ENCODE assay signal across 1 cellular context in genomic region chr17:42135151-42135550, GRCh38.
TF ChIP-seq lines count a peak whose summit lies in the region.

No MANE protein-coding gene starts in this region.

TF ChIP-seq in WTC11, 78 proteins besides CTCF, POLR2A, EP300 and RAD21:
- TF ChIP-seq ZNF219 (CRISPR knock-in tag; IDR thresholded peaks at IDR 0.05; ENCODE audit: borderline replicate concordance): no peak
- TF ChIP-seq MAX (CRISPR knock-in tag; IDR thresholded peaks at IDR 0.05): no peak
- TF ChIP-seq ZNF532 (CRISPR knock-in tag; IDR thresholded peaks at IDR 0.05; ENCODE audit: borderline replicate concordance): no peak
- TF ChIP-seq, protein P1, sequence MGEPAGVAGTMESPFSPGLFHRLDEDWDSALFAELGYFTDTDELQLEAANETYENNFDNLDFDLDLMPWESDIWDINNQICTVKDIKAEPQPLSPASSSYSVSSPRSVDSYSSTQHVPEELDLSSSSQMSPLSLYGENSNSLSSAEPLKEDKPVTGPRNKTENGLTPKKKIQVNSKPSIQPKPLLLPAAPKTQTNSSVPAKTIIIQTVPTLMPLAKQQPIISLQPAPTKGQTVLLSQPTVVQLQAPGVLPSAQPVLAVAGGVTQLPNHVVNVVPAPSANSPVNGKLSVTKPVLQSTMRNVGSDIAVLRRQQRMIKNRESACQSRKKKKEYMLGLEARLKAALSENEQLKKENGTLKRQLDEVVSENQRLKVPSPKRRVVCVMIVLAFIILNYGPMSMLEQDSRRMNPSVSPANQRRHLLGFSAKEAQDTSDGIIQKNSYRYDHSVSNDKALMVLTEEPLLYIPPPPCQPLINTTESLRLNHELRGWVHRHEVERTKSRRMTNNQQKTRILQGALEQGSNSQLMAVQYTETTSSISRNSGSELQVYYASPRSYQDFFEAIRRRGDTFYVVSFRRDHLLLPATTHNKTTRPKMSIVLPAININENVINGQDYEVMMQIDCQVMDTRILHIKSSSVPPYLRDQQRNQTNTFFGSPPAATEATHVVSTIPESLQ (CRISPR knock-in tag; IDR thresholded peaks at IDR 0.05): no peak
- TF ChIP-seq ELF4 (CRISPR knock-in tag; IDR thresholded peaks at IDR 0.05; ENCODE audit: low read depth): no peak
- TF ChIP-seq ZNF416 (CRISPR knock-in tag; IDR thresholded peaks at IDR 0.05): no peak
- TF ChIP-seq MYBL2 (CRISPR knock-in tag; IDR thresholded peaks at IDR 0.05): no peak
- TF ChIP-seq, protein P2, sequence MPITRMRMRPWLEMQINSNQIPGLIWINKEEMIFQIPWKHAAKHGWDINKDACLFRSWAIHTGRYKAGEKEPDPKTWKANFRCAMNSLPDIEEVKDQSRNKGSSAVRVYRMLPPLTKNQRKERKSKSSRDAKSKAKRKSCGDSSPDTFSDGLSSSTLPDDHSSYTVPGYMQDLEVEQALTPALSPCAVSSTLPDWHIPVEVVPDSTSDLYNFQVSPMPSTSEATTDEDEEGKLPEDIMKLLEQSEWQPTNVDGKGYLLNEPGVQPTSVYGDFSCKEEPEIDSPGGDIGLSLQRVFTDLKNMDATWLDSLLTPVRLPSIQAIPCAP (CRISPR knock-in tag; IDR thresholded peaks at IDR 0.05): no peak
